In the genomic region with DNA sequence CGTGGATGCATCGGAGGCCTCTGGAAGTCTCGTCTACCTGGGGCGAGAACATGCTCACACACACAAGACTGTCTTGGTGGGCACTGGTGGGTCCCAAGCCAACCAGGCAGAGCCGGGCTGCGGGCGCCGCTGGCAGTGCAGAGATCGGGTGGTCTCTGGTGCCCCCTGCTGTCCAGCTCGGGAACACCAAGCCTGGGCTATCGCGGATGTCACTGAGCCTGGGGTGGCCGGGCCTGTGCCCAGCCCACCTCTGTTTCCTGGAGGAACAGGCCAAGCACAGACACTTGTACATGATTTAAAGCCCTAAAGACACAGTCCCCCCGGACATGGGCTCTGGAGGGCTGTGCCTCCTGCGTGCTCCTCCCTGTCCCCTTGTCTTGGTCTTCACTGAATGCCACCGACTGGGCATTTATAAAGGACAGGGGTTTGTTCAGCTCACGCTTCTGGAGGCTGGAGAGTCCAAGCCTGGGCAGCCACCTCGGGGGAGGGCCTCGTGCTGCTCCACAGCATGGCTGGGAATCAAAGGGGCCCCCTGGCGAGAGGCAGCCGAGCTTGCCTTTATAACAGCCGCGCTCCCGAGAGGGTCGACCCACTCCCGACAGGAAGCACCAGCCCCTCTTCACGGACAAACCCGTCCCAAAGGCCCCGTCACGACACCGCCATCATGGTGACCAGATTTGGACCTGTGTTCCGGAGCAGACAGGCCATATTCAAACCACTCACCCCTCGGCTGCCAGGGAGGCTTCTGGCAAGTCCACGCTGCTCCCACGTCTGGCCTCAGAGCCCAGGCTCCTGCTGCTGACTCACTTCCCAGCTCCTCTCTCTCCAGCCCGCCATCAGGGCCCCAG, we compare ENCODE assay signal across 8 cellular contexts. TPM values are rescaled to one million over a fixed set of nuclear protein-coding genes. Genes with fewer than 3 reads are reported as not detected.
DNase-seq lines count a peak whose midpoint lies in the region; ATAC-seq and TF ChIP-seq lines count a peak whose summit lies in the region.

No MANE protein-coding gene starts in this region.

- peaks cover 0 to 2% of the 10 kb centered on the region in 2 experiments; a peak in 1 of 4 replicates for H3K9me3 ChIP-seq in HCT116 (ENCODE audit: control insufficient read depth in 1 of 2, insufficient read depth in 1 of 2, low read depth in 1 of 2, low read length in 2 of 2)

- POLR2A ChIA-PET in HCT116 (lab: Charles Lee) = no interaction called here

- H2AFZ ChIP-seq in HCT116 (ENCODE audit: low read depth, low read length, poor library complexity, severe bottlenecking) = peak overlapping the region; percentile 87

- H3K36me3 ChIP-seq in HCT116 (ENCODE audit: control insufficient read depth in 1 of 2, insufficient read depth in 2 of 2, low read length in 2 of 2) = no peaks in the 10 kb centered on the region

- H3K79me2 ChIP-seq in HCT116 (ENCODE audit: insufficient read depth, low read length) = no peaks in the 10 kb centered on the region

- RAD21 ChIA-PET in HCT116 (lab: Charles Lee; ENCODE audit: low non-redundant PET in 1 of 2, low total read pairs in 2 of 2, uncharacterized antibody in 2 of 2, unreplicated experiment in 2 of 2) = interaction anchor here in 1 of 2 experiments (2.3 kb wide), 1 partner anchor 83 kb away, joined by 19 read pairs; no protein-coding TSS in a partner anchor

- H3K4me3 ChIP-seq in HCT116 (replicated peaks in 1 of 2; ENCODE audit: low read depth in 1 of 2, low read length in 2 of 2) = no peak overlapping the region
- no peak overlapping the region for H3K4me3 ChIP-seq in coronary artery
- no peak overlapping the region for H3K4me3 ChIP-seq in lower leg skin (ENCODE audit: low read depth, poor library complexity, severe bottlenecking)

- peak; percentile 11 for DNase-seq in COR-L47 (lab: John Stamatoyannopoulos, UW)
- DNase-seq in HCT116 (ENCODE audit: low read depth, low spot score) = peak; percentile 16
- peak; percentile 9 for DNase-seq in NCI-H226
- DNase-seq in activated CD4-positive, alpha-beta T cell treated with anti-CD3 and anti-CD28 coated beads, Interleukin-2, amount 50 U/mL, for 24 hours (ENCODE audit: low read depth in 1 of 2, low spot score in 1 of 2) = peak; percentile 73 to 83
- DNase-seq in coronary artery (ENCODE audit: low spot score) = no peak
- DNase-seq in lower leg skin (ENCODE audit: low spot score in 2 of 2) = peak; percentile 45 to 94
- peak; percentile 76 for DNase-seq in stimulated activated CD8-positive, alpha-beta memory T cell treated with anti-CD3 and anti-CD28 coated beads, Interleukin-12 subunit alpha, Interleukin-12 subunit beta, amount 100 ng/mL, for 1 hour (ENCODE audit: low read depth)

- peak; percentile 97 for ATAC-seq in HCT116
- no peak for ATAC-seq in HG03457 (IDR thresholded peaks at IDR 0.05; ENCODE audit: unreplicated experiment)

- TF ChIP-seq POLR2A in HCT116 (IDR thresholded peaks at IDR 0.05; ENCODE audit: borderline replicate concordance, extremely low read depth, insufficient read depth, insufficient read length) (no peak), lower leg skin (IDR thresholded peaks at IDR 0.05) (no peak)

- intact Hi-C loops in HCT116 (cut with micrococcal nuclease) (loop anchor here (1.0 to 5.0 kb wide), 3 partner anchors 83 to 1787 kb away; no protein-coding TSS in a partner anchor), lower leg skin (cut with DNase I; ENCODE audit: low total_unique reads) (loop anchor here (5.0 to 10.0 kb wide), 2 partner anchors 87 to 1109 kb away; no protein-coding TSS in a partner anchor)

- H3K4me2 ChIP-seq in HCT116 (ENCODE audit: low read length) = peak overlapping the region; percentile 56

- peak; percentile 79 to 88 (median 88) for TF ChIP-seq CTCF in HCT116 (IDR thresholded peaks at IDR 0.05 in 2 of 3, conservative IDR thresholded peaks at IDR 0.05 in 1 of 3; ENCODE audit: borderline replicate concordance in 1 of 3, insufficient read depth in 1 of 3, low read depth in 2 of 3, low read length in 2 of 3)
- TF ChIP-seq CTCF in coronary artery (IDR thresholded peaks at IDR 0.05) = peak; percentile 95
- TF ChIP-seq CTCF in lower leg skin (IDR thresholded peaks at IDR 0.05) = peak in 1 of 3 donors; percentile 86

- WGBS in lower leg skin, 2 donors = 44 to 45% methylated on average over 28 to 29 of the region's 36 CpGs

- BruUV-seq in HCT116 (replicated peaks; lab: Mats Ljungman, UMichigan) = no TSS peak

- CTCF ChIA-PET in HCT116 (lab: Charles Lee) = interaction anchor here (1.6 to 6.2 kb wide), 3 partner anchors 81 to 119 kb away, joined by 4 to 64 read pairs (median 8); partner anchors contain the start of gene NDUFA10

- peaks cover 0 to 8% of the 10 kb centered on the region in 2 experiments; a peak in 1 of 4 replicates for H3K4me1 ChIP-seq in HCT116 (ENCODE audit: control insufficient read depth in 1 of 2, insufficient read depth in 2 of 2, low read length in 2 of 2)

- H3K27ac ChIP-seq in HCT116 (ENCODE audit: low read depth, low read length) (no peak overlapping the region), coronary artery (no peak overlapping the region)

- TF ChIP-seq RAD21 in HCT116 (IDR thresholded peaks at IDR 0.05; ENCODE audit: low read depth) = peak; percentile 98

- no peaks in the 10 kb centered on the region for H3K27me3 ChIP-seq in HCT116 (ENCODE audit: insufficient read depth, low read length)

- H3K9ac ChIP-seq in HCT116 (ENCODE audit: low read length) = no peak overlapping the region

- H3K9me2 ChIP-seq in HCT116 (ENCODE audit: insufficient read depth) = no peaks in the 10 kb centered on the region

- no peaks in the 10 kb centered on the region for H4K20me1 ChIP-seq in HCT116 (ENCODE audit: insufficient read depth)

TF ChIP-seq in HCT116, 20 proteins besides CTCF, POLR2A, EP300 and RAD21:
- no peak for TF ChIP-seq SIN3A (IDR thresholded peaks at IDR 0.05; ENCODE audit: low read depth)
- no peak for TF ChIP-seq FOSL1 (IDR thresholded peaks at IDR 0.05; ENCODE audit: low read depth)
- no peak for TF ChIP-seq POLR2AphosphoS5 (IDR thresholded peaks at IDR 0.05; ENCODE audit: low read depth, low read length)
- no peak for TF ChIP-seq CBX3 (IDR thresholded peaks at IDR 0.05; ENCODE audit: low read depth)
- TF ChIP-seq, protein P1, sequence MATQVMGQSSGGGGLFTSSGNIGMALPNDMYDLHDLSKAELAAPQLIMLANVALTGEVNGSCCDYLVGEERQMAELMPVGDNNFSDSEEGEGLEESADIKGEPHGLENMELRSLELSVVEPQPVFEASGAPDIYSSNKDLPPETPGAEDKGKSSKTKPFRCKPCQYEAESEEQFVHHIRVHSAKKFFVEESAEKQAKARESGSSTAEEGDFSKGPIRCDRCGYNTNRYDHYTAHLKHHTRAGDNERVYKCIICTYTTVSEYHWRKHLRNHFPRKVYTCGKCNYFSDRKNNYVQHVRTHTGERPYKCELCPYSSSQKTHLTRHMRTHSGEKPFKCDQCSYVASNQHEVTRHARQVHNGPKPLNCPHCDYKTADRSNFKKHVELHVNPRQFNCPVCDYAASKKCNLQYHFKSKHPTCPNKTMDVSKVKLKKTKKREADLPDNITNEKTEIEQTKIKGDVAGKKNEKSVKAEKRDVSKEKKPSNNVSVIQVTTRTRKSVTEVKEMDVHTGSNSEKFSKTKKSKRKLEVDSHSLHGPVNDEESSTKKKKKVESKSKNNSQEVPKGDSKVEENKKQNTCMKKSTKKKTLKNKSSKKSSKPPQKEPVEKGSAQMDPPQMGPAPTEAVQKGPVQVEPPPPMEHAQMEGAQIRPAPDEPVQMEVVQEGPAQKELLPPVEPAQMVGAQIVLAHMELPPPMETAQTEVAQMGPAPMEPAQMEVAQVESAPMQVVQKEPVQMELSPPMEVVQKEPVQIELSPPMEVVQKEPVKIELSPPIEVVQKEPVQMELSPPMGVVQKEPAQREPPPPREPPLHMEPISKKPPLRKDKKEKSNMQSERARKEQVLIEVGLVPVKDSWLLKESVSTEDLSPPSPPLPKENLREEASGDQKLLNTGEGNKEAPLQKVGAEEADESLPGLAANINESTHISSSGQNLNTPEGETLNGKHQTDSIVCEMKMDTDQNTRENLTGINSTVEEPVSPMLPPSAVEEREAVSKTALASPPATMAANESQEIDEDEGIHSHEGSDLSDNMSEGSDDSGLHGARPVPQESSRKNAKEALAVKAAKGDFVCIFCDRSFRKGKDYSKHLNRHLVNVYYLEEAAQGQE (IDR thresholded peaks at IDR 0.05; ENCODE audit: low read depth) = no peak
- TF ChIP-seq EZH2phosphoT487 (IDR thresholded peaks at IDR 0.05; ENCODE audit: borderline replicate concordance) = no peak
- no peak for TF ChIP-seq CEBPB (IDR thresholded peaks at IDR 0.05; ENCODE audit: low read depth)
- TF ChIP-seq ZNF274 (IDR thresholded peaks at IDR 0.05; ENCODE audit: low read depth, low read length) = no peak

RNA-seq across cellular contexts. Expression of gene OTOS, which starts 3.6 kb away (rescaled TPM):
- not detected for total RNA-seq in HCT116 (2021; ENCODE audit: unreplicated experiment)
- not detected in 2 replicates for polyA plus RNA-seq in HCT116 (2012)
- not detected for total RNA-seq in lower leg skin

RNA-seq across cellular contexts. Expression of gene COPS9, which starts 7.9 kb away (rescaled TPM):
- total RNA-seq in HCT116 (2021; ENCODE audit: unreplicated experiment) (111 TPM), lower leg skin (100 to 1,000 TPM; 120 to 172 (median 142) TPM)
- polyA plus RNA-seq in HCT116 (2012) = 92.6 and 147 TPM in 2 replicates
